Comparison of ENCODE assay signal across 16 cellular contexts in genomic region chr5:27821681-27822080, GRCh38.
A peak's percentile ranks its signal among the peaks of the same experiment; 100 is the strongest.
DNase-seq lines count a peak whose midpoint lies in the region; ATAC-seq, FAIRE-seq and TF ChIP-seq lines count a peak whose summit lies in the region.
"Had no signal": no experiment of that assay in that cellular context is flagged by ENCODE, and none has a peak within 500 bp of the region (broad histone marks: within the 10 kb centered on the region; RNA-seq: fewer than 3 reads in every experiment).

No MANE protein-coding gene starts in this region.

- intact Hi-C loops in PC-3 (cut with micrococcal nuclease) = no loop called here

- no peak overlapping the region for H3K4me2 ChIP-seq in PC-3 (ENCODE audit: low read length)

- H3K79me2 ChIP-seq in PC-3 (ENCODE audit: low read length) = no peaks in the 10 kb centered on the region

- no peak overlapping the region for H2AFZ ChIP-seq in PC-3 (ENCODE audit: low read length)
- H2AFZ ChIP-seq: GM23248 had no signal

- no peaks in the 10 kb centered on the region for H3F3A ChIP-seq in PC-3 (ENCODE audit: low read length, unreplicated experiment)

- 0 out of 2 replicates have a peak, but pooled peaks cover 5% of the 10 kb centered on the region for H3K4me1 ChIP-seq in PC-3 (ENCODE audit: insufficient read depth, low read length)

- DNase-seq in H54 (ENCODE audit: insufficient read length, low spot score) (peak; percentile 3), PC-3 (peak; percentile 22), choroid plexus epithelial cell (ENCODE audit: low read depth) (peak; percentile 46), myocyte (ENCODE audit: low read depth) (peak; percentile 44), GM19239 (ENCODE audit: insufficient read length, low spot score) (no peak), SW480 (ENCODE audit: low spot score) (no peak), RPMI8226 (no peak)
- DNase-seq: COR-L47; GM23248; MV-4-11; NCI-H1417; NCI-H1930; NCI-H446 treated with DMSO at 0.1 percent for 48 hours; NK-92 treated with Interleukin-12 subunit alpha and Interleukin-12 subunit beta, amount 100 ng/mL, for 24 hours had no signal

- no peak overlapping the region for H3K4me3 ChIP-seq in PC-3 (ENCODE audit: low read length)
- no peak overlapping the region for H3K4me3 ChIP-seq in choroid plexus epithelial cell (ENCODE audit: low read depth, low read length)
- H3K4me3 ChIP-seq: GM23248 had no signal

- no TSS peak for BruUV-seq in PC-3 (replicated peaks; lab: Mats Ljungman, UMichigan)

- H3K27me3 ChIP-seq in PC-3 (ENCODE audit: low read length) = no peaks in the 10 kb centered on the region

- TF ChIP-seq CTCF in PC-3 (conservative IDR thresholded peaks at IDR 0.05; ENCODE audit: low read depth, low read length) (no peak), choroid plexus epithelial cell (conservative IDR thresholded peaks at IDR 0.05; ENCODE audit: low read depth, low read length) (no peak)

- ATAC-seq in PC-3 = peak; percentile 33
- no peak for ATAC-seq in HG02970 (IDR thresholded peaks at IDR 0.05; ENCODE audit: low FRiP score, unreplicated experiment)
- ATAC-seq: Right ventricle myocardium inferior had no signal

- CTCF ChIA-PET in PC-3 (lab: Charles Lee) = no interaction called here

- no peaks in the 10 kb centered on the region for H3K9me3 ChIP-seq in PC-3 (ENCODE audit: low read length)

- H3K36me3 ChIP-seq in PC-3 (ENCODE audit: low read depth, low read length) = no peaks in the 10 kb centered on the region

- FAIRE-seq in H54 (lab: Jason Lieb, UNC) = peak; percentile 87
- no peak for FAIRE-seq in GM19239 (lab: Jason Lieb, UNC)

- no peaks in the 10 kb centered on the region for H4K20me1 ChIP-seq in PC-3 (ENCODE audit: low read length)

- TF ChIP-seq POLR2A in H54 (IDR thresholded peaks at IDR 0.05; ENCODE audit: low read depth, low read length) = no peak

- no peaks in the 10 kb centered on the region for H3K9me2 ChIP-seq in PC-3 (replicated peaks; ENCODE audit: low read length)

- POLR2A ChIA-PET in PC-3 (lab: Charles Lee; ENCODE audit: unreplicated experiment) = no interaction called here

- no peak overlapping the region for H3K27ac ChIP-seq in PC-3 (ENCODE audit: low read length)
- H3K27ac ChIP-seq: GM23248 had no signal

- H3K9ac ChIP-seq in PC-3 (ENCODE audit: low read length) = no peak overlapping the region
- H3K9ac ChIP-seq: GM23248 had no signal

Comparison
In these comparisons a context has a peak if more than half of its experiments do, and no peak if none do; other contexts are left out.
1. DNase-seq: peak in H54 (single experiment), PC-3 (single experiment), choroid plexus epithelial cell (single experiment) and myocyte (single experiment); none in GM19239 (single experiment), SW480 (single experiment) and RPMI8226 (single experiment).